8 cellular contexts compared by ENCODE assay signal in genomic region chr22:36253523-36254490, GRCh38. TPM values are rescaled to one million over a fixed set of nuclear protein-coding genes. Genes with fewer than 3 reads are reported as not detected.
DNase-seq lines count a peak whose midpoint lies in the region; ATAC-seq, FAIRE-seq and TF ChIP-seq lines count a peak whose summit lies in the region.
"Had no signal": no experiment of that assay in that cellular context is flagged by ENCODE, and none has a peak within 500 bp of the region (broad histone marks: within the 10 kb centered on the region; RNA-seq: fewer than 3 reads in every experiment).

No MANE protein-coding gene starts in this region.

- DNase-seq in M059J (ENCODE audit: low read depth) (peak; percentile 24), HepG2 (ENCODE audit: low spot score) (no peak), COLO668 (lab: John Stamatoyannopoulos, UW; ENCODE audit: unreplicated experiment) (no peak), DMS114 treated with DMSO at 0.1 percent for 48 hours (lab: John Stamatoyannopoulos, UW; ENCODE audit: unreplicated experiment) (no peak), D721Med (ENCODE audit: insufficient read length, low spot score) (no peak)
- peak; percentile 57 for DNase-seq in activated naive CD4-positive, alpha-beta T cell treated with anti-CD3 and anti-CD28 coated beads, Interleukin-2, amount 50 U/mL, for 16 hours

- H3K36me3 ChIP-seq in HepG2 (replicated peaks in 1 of 2; ENCODE audit: control insufficient read depth in 1 of 2, insufficient read depth in 2 of 2, low read length in 2 of 2) (peaks cover 3 to 33% of the 10 kb centered on the region in 2 experiments; a peak in 3 of 5 replicates), stomach smooth muscle (ENCODE audit: control insufficient read depth in 2 of 2, insufficient read depth in 2 of 2, low read length in 2 of 2) (peaks cover 0 to 4% of the 10 kb centered on the region in 2 donors)

- peaks cover 34% of the 10 kb centered on the region for H3K79me2 ChIP-seq in HepG2 (ENCODE audit: insufficient read depth, low read length)

- H3K27me3 ChIP-seq in HepG2 (ENCODE audit: control insufficient read depth in 1 of 2, insufficient read depth in 2 of 2, low read length in 2 of 2) (no peaks in the 10 kb centered on the region; a peak in 1 of 5 replicates), stomach smooth muscle (ENCODE audit: control insufficient read depth in 1 of 2, insufficient read depth in 2 of 2, low read length in 2 of 2) (no peaks in the 10 kb centered on the region)

- peak overlapping the region; percentile 69 to 82 (median 71) for H3K4me3 ChIP-seq in HepG2 (replicated peaks in 1 of 3; ENCODE audit: insufficient read depth in 1 of 3, low read depth in 2 of 3, low read length in 3 of 3)
- H3K4me3 ChIP-seq in stomach smooth muscle (ENCODE audit: low read length in 2 of 2) = peak overlapping the region; percentile 76 to 81

- H4K20me1 ChIP-seq in HepG2 (ENCODE audit: insufficient read depth, low read length) = no peaks in the 10 kb centered on the region

- FAIRE-seq in HepG2 (lab: Jason Lieb, UNC) = peak; percentile 15
- no peak for FAIRE-seq in D721Med (lab: Jason Lieb, UNC)

- TF ChIP-seq EP300 in HepG2 (IDR thresholded peaks at IDR 0.05; ENCODE audit: low read depth in 2 of 2, low read length in 2 of 2) = no peak
- TF ChIP-seq EP300 in HepG2 (CRISPR knock-in tag; IDR thresholded peaks at IDR 0.05; ENCODE audit: borderline replicate concordance) = no peak

- TSS peak; percentile 54 for BruUV-seq in HepG2 (replicated peaks; lab: Mats Ljungman, UMichigan)

- H3K27ac ChIP-seq in HepG2 (ENCODE audit: extremely low read length, insufficient read depth, low read length) = peak overlapping the region; percentile 90
- H3K27ac ChIP-seq in stomach smooth muscle (ENCODE audit: low read length) = peak overlapping the region; percentile 84

- WGBS in HepG2 (ENCODE audit: low lambda C conversion rate) = 36% methylated on average over 7 of the region's 7 CpGs

- CTCF ChIA-PET in HepG2 (lab: Yijun Ruan, JAX; ENCODE audit: low intra/inter-chr PET ratio, low total read pairs) = no interaction called here

- H3K4me1 ChIP-seq in HepG2 (ENCODE audit: insufficient read depth, low read length) (peaks cover 98% of the 10 kb centered on the region), stomach smooth muscle (ENCODE audit: control insufficient read depth, insufficient read depth, low read length) (peaks cover 37% of the 10 kb centered on the region)

- TF ChIP-seq POLR2A in HepG2 (IDR thresholded peaks at IDR 0.05; ENCODE audit: insufficient read depth in 1 of 2, low read depth in 2 of 2, low read length in 2 of 2) = no peak

- no peak for ATAC-seq in HepG2

- no peak overlapping the region for H2AFZ ChIP-seq in HepG2 (ENCODE audit: low read length)

- no peak for TF ChIP-seq RAD21 in HepG2 (CRISPR knock-in tag; IDR thresholded peaks at IDR 0.05)

- peak overlapping the region; percentile 80 for H3K9ac ChIP-seq in HepG2 (ENCODE audit: insufficient read depth, low read depth, low read length)
- H3K9ac ChIP-seq in stomach smooth muscle (ENCODE audit: low read length in 2 of 2) = peak overlapping the region; percentile 65 to 84

- H3K9me3 ChIP-seq in HepG2 (ENCODE audit: low read length) = no peaks in the 10 kb centered on the region
- H3K9me3 ChIP-seq in stomach smooth muscle (ENCODE audit: control insufficient read depth in 2 of 2, low read length in 2 of 2) = no peaks in the 10 kb centered on the region

- POLR2A ChIA-PET in HepG2 (lab: Yijun Ruan, JAX) = interaction anchor here (0.8 to 7.0 kb wide), 5 partner anchors 8 to 50 kb away, joined by 3 to 102 read pairs (median 6); partner anchors contain the start of gene APOL2

- TF ChIP-seq CTCF in HepG2 (CRISPR knock-in tag; IDR thresholded peaks at IDR 0.05) (no peak), D721Med (IDR thresholded peaks at IDR 0.05; ENCODE audit: insufficient read depth, missing control alignments) (no peak)

- intact Hi-C loops in HepG2 (cut with micrococcal nuclease; ENCODE audit: unreplicated experiment) = no loop called here

- in situ Hi-C loops in HepG2 (cut with HindIII; ENCODE audit: extremely low pct_ligation_motif_present, low pct_unique_long_range_greater_than_20kb) = no loop called here

- H3K4me2 ChIP-seq in HepG2 (ENCODE audit: low read depth, low read length) = peak overlapping the region; percentile 99

TF ChIP-seq in HepG2, 621 proteins besides CTCF, POLR2A, EP300 and RAD21 (continues in another document):
- TF ChIP-seq CREB1 (IDR thresholded peaks at IDR 0.05) = no peak
- TF ChIP-seq CREB1 (CRISPR knock-in tag; IDR thresholded peaks at IDR 0.05) = no peak

RNA-seq across cellular contexts. Expression of gene APOL1, which starts 0.9 kb away (rescaled TPM):
- total RNA-seq in M059J (2014; rRNA removed; shearing (Covaris generic)) = 24.0 and 31.5 TPM in 2 replicates
- 11.2 and 20.3 TPM in 2 replicates for total RNA-seq in HepG2 (2016; rRNA removed; fragmentation: Illumina TruSeq; extraction: Trizol)
- total RNA-seq in HepG2 (2016; cell fraction: cytosol; rRNA removed; fragmentation: Illumina TruSeq; extraction: Trizol; ENCODE audit: low read depth) = 2.3 and 2.8 TPM in 2 replicates
- 10.1 and 20.9 TPM in 2 replicates for total RNA-seq in HepG2 (2016; cell fraction: insoluble cytoplasmic fraction; rRNA removed; fragmentation: Illumina TruSeq; extraction: Trizol)
- 3.2 and 3.4 TPM in 2 replicates for total RNA-seq in HepG2 (2016; cell fraction: membrane; rRNA removed; fragmentation: Illumina TruSeq; extraction: Trizol)
- total RNA-seq in HepG2 (2016; cell fraction: nucleus; rRNA removed; fragmentation: Illumina TruSeq; extraction: Trizol) = 19.4 and 20.3 TPM in 2 replicates
- polyA plus RNA-seq in HepG2 (2011; rRNA removed) = 75.0 and 124 TPM in 2 replicates
- 57.2 and 84.6 TPM in 2 replicates for polyA plus RNA-seq in HepG2 (2011; cell fraction: cytosol; rRNA removed)
- polyA plus RNA-seq in HepG2 (2011; cell fraction: nucleus; rRNA removed) = 110 and 144 TPM in 2 replicates
- polyA plus RNA-seq in HepG2 (2012) = 126 and 159 TPM in 2 replicates
- 2.5 and 2.9 TPM in 2 replicates for polyA plus RNA-seq in HepG2 (2016; cell fraction: cytosol; fragmentation: Illumina TruSeq; extraction: Trizol; ENCODE audit: low read depth)
- 12.0 and 13.0 TPM in 2 replicates for polyA plus RNA-seq in HepG2 (2016; cell fraction: insoluble cytoplasmic fraction; fragmentation: Illumina TruSeq; extraction: Trizol; ENCODE audit: low read depth)
- polyA plus RNA-seq in HepG2 (2016; cell fraction: membrane; fragmentation: Illumina TruSeq; extraction: Trizol; ENCODE audit: low read depth) = 3.3 and 3.8 TPM in 2 replicates
- polyA plus RNA-seq in HepG2 (2016; cell fraction: nucleus; fragmentation: Illumina TruSeq; extraction: Trizol; ENCODE audit: insufficient read depth, low read depth) = 37.3 and 42.3 TPM in 2 replicates
- 2.0 and 61.9 TPM in 2 replicates for polyA minus RNA-seq in HepG2 (2011; rRNA and poly(A)+ RNA removed; ENCODE audit: low replicate concordance)
- 61.5 and 88.3 TPM in 2 replicates for polyA minus RNA-seq in HepG2 (2011; cell fraction: cytosol; rRNA and poly(A)+ RNA removed)
- polyA minus RNA-seq in HepG2 (2011; cell fraction: nucleus; rRNA and poly(A)+ RNA removed) = 34.2 and 54.7 TPM in 2 replicates

RNA-seq across cellular contexts. Expression of gene APOL2, which starts 14.5 kb away (rescaled TPM):
- total RNA-seq in M059J (2014; rRNA removed; shearing (Covaris generic)) = 45.6 and 64.3 TPM in 2 replicates
- 28.7 and 34.3 TPM in 2 replicates for total RNA-seq in HepG2 (2016; rRNA removed; fragmentation: Illumina TruSeq; extraction: Trizol)
- total RNA-seq in HepG2 (2016; cell fraction: cytosol; rRNA removed; fragmentation: Illumina TruSeq; extraction: Trizol; ENCODE audit: low read depth) = 2.5 and 3.6 TPM in 2 replicates
- 27.0 and 29.3 TPM in 2 replicates for total RNA-seq in HepG2 (2016; cell fraction: insoluble cytoplasmic fraction; rRNA removed; fragmentation: Illumina TruSeq; extraction: Trizol)
- total RNA-seq in HepG2 (2016; cell fraction: membrane; rRNA removed; fragmentation: Illumina TruSeq; extraction: Trizol) = 8.2 and 9.0 TPM in 2 replicates
- 16.8 and 21.4 TPM in 2 replicates for total RNA-seq in HepG2 (2016; cell fraction: nucleus; rRNA removed; fragmentation: Illumina TruSeq; extraction: Trizol)
- 51.2 and 94.4 TPM in 2 replicates for polyA plus RNA-seq in HepG2 (2011; rRNA removed)
- polyA plus RNA-seq in HepG2 (2011; cell fraction: cytosol; rRNA removed) = 53.4 and 72.6 TPM in 2 replicates
- 195 and 245 TPM in 2 replicates for polyA plus RNA-seq in HepG2 (2011; cell fraction: nucleus; rRNA removed)
- polyA plus RNA-seq in HepG2 (2012) = 58.3 and 88.7 TPM in 2 replicates
- polyA plus RNA-seq in HepG2 (2016; cell fraction: cytosol; fragmentation: Illumina TruSeq; extraction: Trizol; ENCODE audit: low read depth) = 1.8 TPM in 2 replicates
- polyA plus RNA-seq in HepG2 (2016; cell fraction: insoluble cytoplasmic fraction; fragmentation: Illumina TruSeq; extraction: Trizol; ENCODE audit: low read depth) = 20.2 and 26.3 TPM in 2 replicates
- 4.4 and 5.1 TPM in 2 replicates for polyA plus RNA-seq in HepG2 (2016; cell fraction: membrane; fragmentation: Illumina TruSeq; extraction: Trizol; ENCODE audit: low read depth)
- 31.6 and 34.2 TPM in 2 replicates for polyA plus RNA-seq in HepG2 (2016; cell fraction: nucleus; fragmentation: Illumina TruSeq; extraction: Trizol; ENCODE audit: insufficient read depth, low read depth)
- polyA minus RNA-seq in HepG2 (2011; rRNA and poly(A)+ RNA removed; ENCODE audit: low replicate concordance) = 34.5 and 120 TPM in 2 replicates
- polyA minus RNA-seq in HepG2 (2011; cell fraction: cytosol; rRNA and poly(A)+ RNA removed) = 39.4 and 67.2 TPM in 2 replicates
- 44.7 and 77.3 TPM in 2 replicates for polyA minus RNA-seq in HepG2 (2011; cell fraction: nucleus; rRNA and poly(A)+ RNA removed)

RNA-seq across cellular contexts. Expression of gene APOL4, which starts 52.2 kb away (rescaled TPM):
- total RNA-seq in M059J (2014; rRNA removed; shearing (Covaris generic)) = 0.10 TPM in 1 of 2 replicates, not detected in the other
- 0.45 and 0.77 TPM in 2 replicates for total RNA-seq in HepG2 (2016; rRNA removed; fragmentation: Illumina TruSeq; extraction: Trizol)
- not detected in 2 replicates for total RNA-seq in HepG2 (2016; cell fraction: cytosol; rRNA removed; fragmentation: Illumina TruSeq; extraction: Trizol; ENCODE audit: low read depth)
- total RNA-seq in HepG2 (2016; cell fraction: insoluble cytoplasmic fraction; rRNA removed; fragmentation: Illumina TruSeq; extraction: Trizol) = 0.54 and 0.76 TPM in 2 replicates
- total RNA-seq in HepG2 (2016; cell fraction: membrane; rRNA removed; fragmentation: Illumina TruSeq; extraction: Trizol) = 0.15 and 0.45 TPM in 2 replicates
- 0.78 and 0.91 TPM in 2 replicates for total RNA-seq in HepG2 (2016; cell fraction: nucleus; rRNA removed; fragmentation: Illumina TruSeq; extraction: Trizol)
- 2.8 and 4.9 TPM in 2 replicates for polyA plus RNA-seq in HepG2 (2011; rRNA removed)
- polyA plus RNA-seq in HepG2 (2011; cell fraction: cytosol; rRNA removed) = 1.8 and 3.0 TPM in 2 replicates
- polyA plus RNA-seq in HepG2 (2011; cell fraction: nucleus; rRNA removed) = 5.6 and 9.1 TPM in 2 replicates
- polyA plus RNA-seq in HepG2 (2012) = 3.2 and 7.5 TPM in 2 replicates
- polyA plus RNA-seq in HepG2 (2016; cell fraction: cytosol; fragmentation: Illumina TruSeq; extraction: Trizol; ENCODE audit: low read depth) = 0.06 and 0.10 TPM in 2 replicates
- 0.57 and 0.62 TPM in 2 replicates for polyA plus RNA-seq in HepG2 (2016; cell fraction: insoluble cytoplasmic fraction; fragmentation: Illumina TruSeq; extraction: Trizol; ENCODE audit: low read depth)
- 0.11 and 0.16 TPM in 2 replicates for polyA plus RNA-seq in HepG2 (2016; cell fraction: membrane; fragmentation: Illumina TruSeq; extraction: Trizol; ENCODE audit: low read depth)
- 0.96 and 1.2 TPM in 2 replicates for polyA plus RNA-seq in HepG2 (2016; cell fraction: nucleus; fragmentation: Illumina TruSeq; extraction: Trizol; ENCODE audit: insufficient read depth, low read depth)
- polyA minus RNA-seq in HepG2 (2011; rRNA and poly(A)+ RNA removed; ENCODE audit: low replicate concordance) = 1.5 TPM in 1 of 2 replicates, not detected in the other
- polyA minus RNA-seq in HepG2 (2011; cell fraction: cytosol; rRNA and poly(A)+ RNA removed) = 0.70 and 1.5 TPM in 2 replicates
- 0.90 and 2.7 TPM in 2 replicates for polyA minus RNA-seq in HepG2 (2011; cell fraction: nucleus; rRNA and poly(A)+ RNA removed)
- total RNA-seq: NCI-H460 had no signal

Comparison
In these comparisons a context has a peak if more than half of its experiments do, and no peak if none do; other contexts are left out.
1. DNase-seq: peak in M059J (single experiment) and activated naive CD4-positive, alpha-beta T cell treated with anti-CD3 and anti-CD28 coated beads, Interleukin-2, amount 50 U/mL, for 16 hours (single experiment); none in HepG2 (single experiment), COLO668 (single experiment), DMS114 treated with DMSO at 0.1 percent for 48 hours (single experiment) and D721Med (single experiment).